In the genomic region with DNA sequence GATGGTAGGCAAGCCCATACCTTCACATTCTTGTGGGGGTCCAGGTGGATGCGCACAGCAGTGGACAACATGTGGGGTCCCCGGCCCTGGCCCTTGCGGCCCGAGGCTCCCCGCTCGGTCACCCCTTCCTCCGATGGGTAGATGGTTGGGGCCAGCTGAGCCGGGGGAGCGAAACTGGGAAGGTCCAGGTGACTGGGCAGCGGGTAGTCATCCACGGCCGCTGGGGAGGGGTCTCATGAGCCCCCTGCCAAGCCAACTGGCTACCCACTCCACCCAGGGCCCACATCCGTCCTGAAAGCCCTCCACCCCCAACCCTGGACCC, we compare ENCODE assay signal across 29 cellular contexts. TPM values are rescaled to one million over a fixed set of nuclear protein-coding genes. Genes with fewer than 3 reads are reported as not detected.
DNase-seq lines count a peak whose midpoint lies in the region; ATAC-seq, FAIRE-seq and TF ChIP-seq lines count a peak whose summit lies in the region.
"Had no signal": no experiment of that assay in that cellular context is flagged by ENCODE, and none has a peak within 500 bp of the region (broad histone marks: within the 10 kb centered on the region; RNA-seq: fewer than 3 reads in every experiment).

No MANE protein-coding gene starts in this region.

- TF ChIP-seq EP300 in K562 (IDR thresholded peaks at IDR 0.05; ENCODE audit: low read length) = no peak

- in situ Hi-C loops in K562 (cut with MboI) = no loop called here

- BruUV-seq in K562 (replicated peaks; lab: Mats Ljungman, UMichigan) = no TSS peak

- H3K27me3 ChIP-seq in H7 (ENCODE audit: control insufficient read depth, insufficient read depth, low read length) = no peaks in the 10 kb centered on the region
- H3K27me3 ChIP-seq in K562 (ENCODE audit: control insufficient read depth in 2 of 2, insufficient read depth in 2 of 2, low read length in 2 of 2) = no peaks in the 10 kb centered on the region
- no peaks in the 10 kb centered on the region for H3K27me3 ChIP-seq in osteoblast (ENCODE audit: insufficient read depth, low read length)
- H3K27me3 ChIP-seq: BE2C, BLaER1 had no signal

- POLR2A ChIA-PET in K562 (lab: Yijun Ruan, JAX) = interaction anchor here (1.1 to 1.2 kb wide), 2 partner anchors 10 to 17 kb away, joined by 4 to 5 read pairs; no protein-coding TSS in a partner anchor

- no peak for FAIRE-seq in K562 (lab: Jason Lieb, UNC)
- FAIRE-seq: A204.1, GM12878, GM18507, GM19239 had no signal

- TF ChIP-seq POLR2A in K562 (conservative IDR thresholded peaks at IDR 0.05) = no peak

- H3K27ac Mint-ChIP-seq in activated naive CD8-positive, alpha-beta T cell treated with anti-CD3 and anti-CD28 coated beads, Interleukin-2, amount 50 U/mL, for 24 hours = no peak overlapping the region
- H3K27ac Mint-ChIP-seq: CD4-positive, alpha-beta memory T cell; CD4-positive, CD25-positive, alpha-beta regulatory T cell; CD8-positive, alpha-beta memory T cell had no signal

- TF ChIP-seq RAD21 in K562 (CRISPR knock-in tag; conservative IDR thresholded peaks at IDR 0.05 in 1 of 2, IDR thresholded peaks at IDR 0.05 in 1 of 2) = no peak

- H3K4me3 Mint-ChIP-seq in activated naive CD8-positive, alpha-beta T cell treated with anti-CD3 and anti-CD28 coated beads, Interleukin-2, amount 50 U/mL, for 24 hours = no peak overlapping the region
- H3K4me3 Mint-ChIP-seq: CD14-positive monocyte; CD4-positive, CD25-positive, alpha-beta regulatory T cell; CD8-positive, alpha-beta memory T cell had no signal

- peaks cover 5% of the 10 kb centered on the region for H3K36me3 Mint-ChIP-seq in activated naive CD8-positive, alpha-beta T cell treated with anti-CD3 and anti-CD28 coated beads, Interleukin-2, amount 50 U/mL, for 24 hours (ENCODE audit: low read depth)

- 93% methylated on average over 11 of the region's 13 CpGs for WGBS in K562 (ENCODE audit: insufficient coverage, low coverage, missing lambda C conversion rate)

- H3K79me2 ChIP-seq in K562 (ENCODE audit: control insufficient read depth, insufficient read depth, low read length) (no peaks in the 10 kb centered on the region), osteoblast (ENCODE audit: insufficient read depth, low read length) (no peaks in the 10 kb centered on the region)

- H3K4me3 ChIP-seq in H7 (ENCODE audit: insufficient read depth, low read depth, low read length) (no peak overlapping the region), K562 (no peak overlapping the region), osteoblast (ENCODE audit: insufficient read depth, low read length) (no peak overlapping the region)
- H3K4me3 ChIP-seq: BLaER1, GM12878 had no signal

- no peaks in the 10 kb centered on the region for H3K9me3 Mint-ChIP-seq in activated naive CD8-positive, alpha-beta T cell treated with anti-CD3 and anti-CD28 coated beads, Interleukin-2, amount 50 U/mL, for 24 hours
- H3K9me3 Mint-ChIP-seq: CD4-positive, alpha-beta memory T cell; CD8-positive, alpha-beta memory T cell had no signal

- H4K20me1 ChIP-seq in K562 (replicated peaks; ENCODE audit: control insufficient read depth, insufficient read depth, low read length) (no peaks in the 10 kb centered on the region), osteoblast (ENCODE audit: insufficient read depth, low read length) (no peaks in the 10 kb centered on the region)
- H4K20me1 ChIP-seq: BLaER1 had no signal

- intact Hi-C loops in K562 (cut with micrococcal nuclease) = no loop called here

- ATAC-seq in K562 = no peak
- ATAC-seq in HG03432 (IDR thresholded peaks at IDR 0.05; ENCODE audit: unreplicated experiment) = no peak
- ATAC-seq in activated naive CD8-positive, alpha-beta T cell treated with anti-CD3 and anti-CD28 coated beads, Interleukin-2, amount 50 U/mL, for 24 hours = no peak
- ATAC-seq: GM12878 had no signal

- no peaks in the 10 kb centered on the region for H3K9me1 ChIP-seq in K562 (ENCODE audit: control insufficient read depth, insufficient read depth, low read length)

- H3K4me1 Mint-ChIP-seq in activated naive CD8-positive, alpha-beta T cell treated with anti-CD3 and anti-CD28 coated beads, Interleukin-2, amount 50 U/mL, for 24 hours = peaks cover 4% of the 10 kb centered on the region
- H3K4me1 Mint-ChIP-seq: CD14-positive monocyte had no signal

- no peaks in the 10 kb centered on the region for H3K9me3 ChIP-seq in K562 (replicated peaks; ENCODE audit: control insufficient read depth, insufficient read depth, low read depth, low read length)
- no peaks in the 10 kb centered on the region for H3K9me3 ChIP-seq in osteoblast (ENCODE audit: low read depth, low read length)
- H3K9me3 ChIP-seq: BE2C, BLaER1 had no signal

- peaks cover 0 to 28% of the 10 kb centered on the region in 2 experiments; a peak in 2 of 5 replicates for H3K4me1 ChIP-seq in K562 (replicated peaks in 1 of 2; ENCODE audit: control insufficient read depth in 2 of 2, insufficient read depth in 2 of 2, low read length in 2 of 2)
- no peaks in the 10 kb centered on the region for H3K4me1 ChIP-seq in osteoblast (ENCODE audit: insufficient read depth, low read length)
- H3K4me1 ChIP-seq: BE2C had no signal

- no peak overlapping the region for H2AFZ ChIP-seq in K562 (ENCODE audit: low read depth, low read length)
- H2AFZ ChIP-seq in osteoblast (ENCODE audit: low read length) = no peak overlapping the region

- no peak overlapping the region for H3K9ac ChIP-seq in K562 (ENCODE audit: insufficient read depth in 1 of 2, low read depth in 2 of 2, low read length in 2 of 2)
- H3K9ac ChIP-seq: BLaER1 had no signal

- H3K4me2 ChIP-seq in K562 (ENCODE audit: insufficient read depth, low read length) = no peak overlapping the region
- H3K4me2 ChIP-seq in osteoblast (ENCODE audit: insufficient read depth, low read length) = no peak overlapping the region
- H3K4me2 ChIP-seq: BLaER1 had no signal

- CTCF ChIA-PET in K562 (lab: Yijun Ruan, JAX; ENCODE audit: low intra/inter-chr PET ratio) = no interaction called here

- H3K36me3 ChIP-seq in H7 (replicated peaks; ENCODE audit: control insufficient read depth, insufficient read depth, low read length) (peaks cover 10% of the 10 kb centered on the region), K562 (ENCODE audit: control insufficient read depth, insufficient read depth, low read length) (peaks cover 83% of the 10 kb centered on the region; the same call in 2 of the 3 replicates), osteoblast (ENCODE audit: insufficient read depth, low read length) (peaks cover 37% of the 10 kb centered on the region)
- H3K36me3 ChIP-seq: BE2C had no signal

- H3K27ac ChIP-seq in K562 (ENCODE audit: extremely low read depth, low read depth, low read length) (no peak overlapping the region), osteoblast (ENCODE audit: low read depth, low read length) (no peak overlapping the region)
- H3K27ac ChIP-seq: BLaER1 had no signal

- TF ChIP-seq CTCF in K562 (IDR thresholded peaks at IDR 0.05 in 2 of 3, conservative IDR thresholded peaks at IDR 0.05 in 1 of 3; ENCODE audit: insufficient read depth in 2 of 3, low read depth in 1 of 3, low read length in 3 of 3) (no peak), osteoblast (IDR thresholded peaks at IDR 0.05; ENCODE audit: extremely low read depth, low read depth, low read length) (no peak)

- no peaks in the 10 kb centered on the region for H3K27me3 Mint-ChIP-seq in activated naive CD8-positive, alpha-beta T cell treated with anti-CD3 and anti-CD28 coated beads, Interleukin-2, amount 50 U/mL, for 24 hours
- H3K27me3 Mint-ChIP-seq: CD4-positive, alpha-beta memory T cell; CD4-positive, CD25-positive, alpha-beta regulatory T cell; CD8-positive, alpha-beta memory T cell had no signal

- DNase-seq in H7 = peak; percentile 48
- no peak for DNase-seq in K562 (ENCODE audit: extremely low read depth in 1 of 4, low spot score in 3 of 4)
- peak; percentile 81 for DNase-seq in osteoblast (ENCODE audit: insufficient read length, low spot score, missing footprints)
- no peak for DNase-seq in activated naive CD8-positive, alpha-beta T cell treated with anti-CD3 and anti-CD28 coated beads, Interleukin-2, amount 50 U/mL, for 24 hours
- DNase-seq: 8988T; ACHN; BE2C; C1 segment of cervical spinal cord; CD4-positive, CD25-positive, alpha-beta regulatory T cell; CD8-positive, alpha-beta memory T cell; COR-L47; DMS 273 treated with DMSO at 0.1 percent for 48 hours; DMS153; DMS53; DMS79; DND-41; EL; GDM1 had no signal

RNA-seq across cellular contexts. Expression of a gene that starts 10.7 kb away (rescaled TPM):
- 19.3 and 22.5 TPM in 2 replicates for total RNA-seq in H7 (2014; rRNA removed; shearing (Covaris generic))
- total RNA-seq in K562 (2011; cell fraction: chromatin; rRNA removed; ENCODE audit: low replicate concordance) = 50.6 and 183 TPM in 2 replicates
- 131 and 133 TPM in 2 replicates for total RNA-seq in K562 (2011; cell fraction: nucleolus; rRNA removed)
- 70.0 and 70.2 TPM in 2 replicates for total RNA-seq in K562 (2011; cell fraction: nucleoplasm; rRNA removed)
- 22.2 and 22.4 TPM in 2 replicates for total RNA-seq in K562 (2014; rRNA removed)
- total RNA-seq in K562 (2014; rRNA removed; fragmentation: Illumina TruSeq; extraction: Trizol) = 3.2 and 3.6 TPM in 2 replicates
- 6.2 and 7.7 TPM in 2 replicates for total RNA-seq in K562 (2015; rRNA removed; fragmentation: Illumina TruSeq; extraction: Trizol)
- 37.7 and 45.9 TPM in 2 replicates for total RNA-seq in K562 (2021)
- 4.6 and 11.2 TPM in 2 replicates for polyA plus RNA-seq in K562 (2011; rRNA removed)
- 6.2 and 17.3 TPM in 2 replicates for polyA plus RNA-seq in K562 (2011; cell fraction: cytosol; rRNA removed)
- polyA plus RNA-seq in K562 (2011; cell fraction: nucleus; rRNA removed) = 42.8 and 78.0 TPM in 2 replicates
- polyA plus RNA-seq in K562 (2012) = 22.5 and 32.9 TPM in 2 replicates
- 5.2 and 15.8 TPM in 2 replicates for polyA plus RNA-seq in K562 (2014; fragmentation: Illumina TruSeq; extraction: Trizol)
- polyA plus RNA-seq in K562 (2014; fragmentation: Nextera tagmentation; extraction: Ambion mirVana) = under 1 TPM; 0.25 to 0.53 TPM
- 21.0 and 21.6 TPM in 2 replicates for polyA plus RNA-seq in K562 (2014; rRNA removed)
- 5.7 and 7.2 TPM in 2 replicates for polyA minus RNA-seq in K562 (2011; rRNA and poly(A)+ RNA removed)
- polyA minus RNA-seq in K562 (2011; cell fraction: cytosol; rRNA and poly(A)+ RNA removed) = 18.2 and 19.4 TPM in 2 replicates
- polyA minus RNA-seq in K562 (2011; cell fraction: nucleus; rRNA and poly(A)+ RNA removed) = 45.1 and 49.8 TPM in 2 replicates
- total RNA-seq in osteoblast = 20.0 and 25.7 TPM in 2 replicates

RNA-seq across cellular contexts. Expression of a gene that starts 18.2 kb away (rescaled TPM):
- total RNA-seq in H7 (2014; rRNA removed; shearing (Covaris generic)) = 5.0 and 6.0 TPM in 2 replicates
- total RNA-seq in K562 (2011; cell fraction: chromatin; rRNA removed; ENCODE audit: low replicate concordance) = 18.6 and 35.5 TPM in 2 replicates
- total RNA-seq in K562 (2011; cell fraction: nucleolus; rRNA removed) = 16.1 and 22.7 TPM in 2 replicates
- 17.8 and 18.6 TPM in 2 replicates for total RNA-seq in K562 (2011; cell fraction: nucleoplasm; rRNA removed)
- total RNA-seq in K562 (2014; rRNA removed) (3.3 and 5.2 TPM in 2 replicates), K562 (2014; rRNA removed; fragmentation: Illumina TruSeq; extraction: Trizol) (1.8 and 3.2 TPM in 2 replicates), K562 (2015; rRNA removed; fragmentation: Illumina TruSeq; extraction: Trizol) (2.5 and 2.6 TPM in 2 replicates), K562 (2021) (6.4 and 7.8 TPM in 2 replicates), osteoblast (6.2 and 6.8 TPM in 2 replicates)
- polyA plus RNA-seq in K562 (2011; rRNA removed) (7.3 and 11.1 TPM in 2 replicates), K562 (2014; fragmentation: Illumina TruSeq; extraction: Trizol) (5.1 and 5.2 TPM in 2 replicates), K562 (2014; fragmentation: Nextera tagmentation; extraction: Ambion mirVana) (under 1 TPM; 0.10 to 0.13 TPM), K562 (2014; rRNA removed) (5.1 and 6.1 TPM in 2 replicates)
- 9.0 and 9.1 TPM in 2 replicates for polyA plus RNA-seq in K562 (2011; cell fraction: cytosol; rRNA removed)
- polyA plus RNA-seq in K562 (2011; cell fraction: nucleus; rRNA removed) = 46.9 and 48.0 TPM in 2 replicates
- polyA plus RNA-seq in K562 (2012) = 5.8 and 10.7 TPM in 2 replicates
- 3.4 and 4.0 TPM in 2 replicates for polyA minus RNA-seq in K562 (2011; rRNA and poly(A)+ RNA removed)
- polyA minus RNA-seq in K562 (2011; cell fraction: cytosol; rRNA and poly(A)+ RNA removed) = 3.6 and 3.9 TPM in 2 replicates
- polyA minus RNA-seq in K562 (2011; cell fraction: nucleus; rRNA and poly(A)+ RNA removed) = 4.8 and 5.9 TPM in 2 replicates

RNA-seq across cellular contexts. Expression of a gene that starts 27.9 kb away (rescaled TPM):
- total RNA-seq in H7 (2014; rRNA removed; shearing (Covaris generic)) = 23.7 and 30.2 TPM in 2 replicates
- total RNA-seq in K562 (2011; cell fraction: chromatin; rRNA removed; ENCODE audit: low replicate concordance) = 20.8 and 92.1 TPM in 2 replicates
- total RNA-seq in K562 (2011; cell fraction: nucleolus; rRNA removed) = 57.7 and 64.3 TPM in 2 replicates
- total RNA-seq in K562 (2011; cell fraction: nucleoplasm; rRNA removed) = 24.2 and 37.8 TPM in 2 replicates
- 39.1 and 40.0 TPM in 2 replicates for total RNA-seq in K562 (2014; rRNA removed)
- 7.2 and 11.5 TPM in 2 replicates for total RNA-seq in K562 (2014; rRNA removed; fragmentation: Illumina TruSeq; extraction: Trizol)
- total RNA-seq in K562 (2015; rRNA removed; fragmentation: Illumina TruSeq; extraction: Trizol) = 12.7 and 12.9 TPM in 2 replicates
- 65.0 and 69.6 TPM in 2 replicates for total RNA-seq in K562 (2021)
- polyA plus RNA-seq in K562 (2011; rRNA removed) = 16.4 and 34.2 TPM in 2 replicates
- 30.6 and 56.6 TPM in 2 replicates for polyA plus RNA-seq in K562 (2011; cell fraction: cytosol; rRNA removed)
- 30.2 and 48.9 TPM in 2 replicates for polyA plus RNA-seq in K562 (2011; cell fraction: nucleus; rRNA removed)
- 38.5 and 52.8 TPM in 2 replicates for polyA plus RNA-seq in K562 (2012)
- polyA plus RNA-seq in K562 (2014; fragmentation: Illumina TruSeq; extraction: Trizol) = 41.0 and 45.1 TPM in 2 replicates
- under 1 TPM; 0.46 to 0.59 TPM for polyA plus RNA-seq in K562 (2014; fragmentation: Nextera tagmentation; extraction: Ambion mirVana)
- 26.8 and 27.3 TPM in 2 replicates for polyA plus RNA-seq in K562 (2014; rRNA removed)
- 26.8 and 39.2 TPM in 2 replicates for polyA minus RNA-seq in K562 (2011; rRNA and poly(A)+ RNA removed)
- polyA minus RNA-seq in K562 (2011; cell fraction: cytosol; rRNA and poly(A)+ RNA removed) = 50.9 and 64.3 TPM in 2 replicates
- 17.4 and 22.8 TPM in 2 replicates for polyA minus RNA-seq in K562 (2011; cell fraction: nucleus; rRNA and poly(A)+ RNA removed)
- total RNA-seq in osteoblast = 51.3 and 51.4 TPM in 2 replicates

RNA-seq across cellular contexts. Expression of a gene that starts 29.4 kb away (rescaled TPM):
- total RNA-seq in H7 (2014; rRNA removed; shearing (Covaris generic)) = 2.4 TPM in 1 of 2 replicates, not detected in the other
- not detected in 2 replicates for total RNA-seq in K562 (2011; cell fraction: chromatin; rRNA removed; ENCODE audit: low replicate concordance)
- total RNA-seq in K562 (2011; cell fraction: nucleolus; rRNA removed) = not detected in 2 replicates
- not detected in 2 replicates for total RNA-seq in K562 (2011; cell fraction: nucleoplasm; rRNA removed)
- not detected in 2 replicates for total RNA-seq in K562 (2014; rRNA removed)
- total RNA-seq in K562 (2014; rRNA removed; fragmentation: Illumina TruSeq; extraction: Trizol) = not detected in 2 replicates
- 0.22 TPM in 1 of 2 replicates, not detected in the other for total RNA-seq in K562 (2015; rRNA removed; fragmentation: Illumina TruSeq; extraction: Trizol)
- total RNA-seq in K562 (2021) = not detected in 2 replicates
- polyA plus RNA-seq in K562 (2011; rRNA removed) = not detected in 2 replicates
- not detected in 2 replicates for polyA plus RNA-seq in K562 (2011; cell fraction: cytosol; rRNA removed)
- polyA plus RNA-seq in K562 (2011; cell fraction: nucleus; rRNA removed) = 0.74 and 0.88 TPM in 2 replicates
- polyA plus RNA-seq in K562 (2012) = not detected in 2 replicates
- polyA plus RNA-seq in K562 (2014; fragmentation: Illumina TruSeq; extraction: Trizol) = not detected in 2 replicates
- polyA plus RNA-seq in K562 (2014; fragmentation: Nextera tagmentation; extraction: Ambion mirVana) = under 1 TPM in 1 of 2 experiments, not detected in 1; 0.17 TPM
- 1.4 TPM in 1 of 2 replicates, not detected in the other for polyA plus RNA-seq in K562 (2014; rRNA removed)
- not detected in 2 replicates for polyA minus RNA-seq in K562 (2011; rRNA and poly(A)+ RNA removed)
- not detected in 2 replicates for polyA minus RNA-seq in K562 (2011; cell fraction: cytosol; rRNA and poly(A)+ RNA removed)
- not detected in 2 replicates for polyA minus RNA-seq in K562 (2011; cell fraction: nucleus; rRNA and poly(A)+ RNA removed)
- total RNA-seq in osteoblast = not detected in 2 replicates
- total RNA-seq: A673; CD4-positive, CD25-positive, alpha-beta regulatory T cell; CD8-positive, alpha-beta memory T cell; Daoy; GM12878 had no signal
- polyA plus RNA-seq: AG04450; CD14-positive monocyte; CD4-positive, alpha-beta memory T cell; CD4-positive, CD25-positive, alpha-beta regulatory T cell; CD8-positive, alpha-beta memory T cell; GM12878 had no signal

Comparison
In these comparisons a context has a peak if more than half of its experiments do, and no peak if none do; other contexts are left out.
1. DNase-seq: peak in H7 (single experiment) and osteoblast (single experiment); none in K562 (0 of 4) and activated naive CD8-positive, alpha-beta T cell treated with anti-CD3 and anti-CD28 coated beads, Interleukin-2, amount 50 U/mL, for 24 hours (single experiment).